ENCODE assay signal across 3 cellular contexts in the genomic region with DNA sequence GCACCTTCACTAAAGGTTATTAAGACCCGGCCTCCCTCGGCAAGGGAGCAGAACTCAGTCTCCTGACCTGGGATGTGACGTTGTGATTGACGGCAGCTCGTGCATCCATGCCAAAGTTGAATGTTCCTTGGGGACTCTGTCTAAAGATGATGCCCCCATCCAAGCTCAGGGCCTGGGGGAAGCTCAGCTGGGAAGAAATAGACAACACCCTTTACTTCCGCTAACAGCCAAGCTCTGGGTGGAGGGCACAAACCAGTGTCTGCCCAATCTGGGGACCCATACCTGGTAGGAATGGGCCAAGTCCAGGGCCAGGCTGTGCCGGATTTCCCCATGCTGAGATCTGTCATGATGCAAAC.
A peak's percentile ranks its signal among the peaks of the same experiment; 100 is the strongest.
TF ChIP-seq lines count a peak whose summit lies in the region.

No MANE protein-coding gene starts in this region.

TF ChIP-seq in HepG2, 621 proteins besides CTCF, POLR2A, EP300 and RAD21:
- TF ChIP-seq ZNF891 (CRISPR knock-in tag; IDR thresholded peaks at IDR 0.05): 0 out of 2 replicates have a peak, but pooled peaks have one; percentile 50
- no peak for TF ChIP-seq SRSF1 (optimal IDR thresholded peaks at IDR 0.05; ENCODE audit: low read depth, low read length)
- 0 out of 2 replicates have a peak, but pooled peaks have one; percentile 30 for TF ChIP-seq TBX2 (CRISPR knock-in tag; IDR thresholded peaks at IDR 0.05; ENCODE audit: borderline replicate concordance)
- no peak for TF ChIP-seq TFDP1 (CRISPR knock-in tag; IDR thresholded peaks at IDR 0.05; ENCODE audit: borderline replicate concordance)
- TF ChIP-seq EHMT2 (IDR thresholded peaks at IDR 0.05; ENCODE audit: borderline replicate concordance, low read depth, low read length): no peak
- no peak for TF ChIP-seq SKIL (CRISPR knock-in tag; IDR thresholded peaks at IDR 0.05; ENCODE audit: borderline replicate concordance)
- TF ChIP-seq CEBPG (CRISPR knock-in tag; IDR thresholded peaks at IDR 0.05): no peak
- TF ChIP-seq PHF20 (CRISPR knock-in tag; IDR thresholded peaks at IDR 0.05): 0 out of 2 replicates have a peak, but pooled peaks have one; percentile 12
TF ChIP-seq in HepG2: peak in this region for 3.

TF ChIP-seq in GM23338, 12 proteins besides CTCF, POLR2A, EP300 and RAD21 (continues in another document):
- TF ChIP-seq EZH2phosphoT487 (IDR thresholded peaks at IDR 0.05; ENCODE audit: unreplicated experiment) (no peak), ZNF331 (CRISPR knock-in tag; IDR thresholded peaks at IDR 0.05; ENCODE audit: low read depth) (no peak), EZH2 (IDR thresholded peaks at IDR 0.05; ENCODE audit: low read depth, unreplicated experiment) (no peak), CREB1 (CRISPR knock-in tag; IDR thresholded peaks at IDR 0.05; ENCODE audit: low read depth) (no peak), REST (IDR thresholded peaks at IDR 0.05; ENCODE audit: unreplicated experiment) (no peak), ZNF114 (CRISPR knock-in tag; IDR thresholded peaks at IDR 0.05) (no peak), JUNB (IDR thresholded peaks at IDR 0.05; ENCODE audit: unreplicated experiment) (no peak), STAT1 (IDR thresholded peaks at IDR 0.05; ENCODE audit: unreplicated experiment) (no peak), POLR2AphosphoS5 (IDR thresholded peaks at IDR 0.05; ENCODE audit: low read depth) (no peak), NANOG (IDR thresholded peaks at IDR 0.05; ENCODE audit: borderline replicate concordance) (no peak)
- TF ChIP-seq, protein P1, sequence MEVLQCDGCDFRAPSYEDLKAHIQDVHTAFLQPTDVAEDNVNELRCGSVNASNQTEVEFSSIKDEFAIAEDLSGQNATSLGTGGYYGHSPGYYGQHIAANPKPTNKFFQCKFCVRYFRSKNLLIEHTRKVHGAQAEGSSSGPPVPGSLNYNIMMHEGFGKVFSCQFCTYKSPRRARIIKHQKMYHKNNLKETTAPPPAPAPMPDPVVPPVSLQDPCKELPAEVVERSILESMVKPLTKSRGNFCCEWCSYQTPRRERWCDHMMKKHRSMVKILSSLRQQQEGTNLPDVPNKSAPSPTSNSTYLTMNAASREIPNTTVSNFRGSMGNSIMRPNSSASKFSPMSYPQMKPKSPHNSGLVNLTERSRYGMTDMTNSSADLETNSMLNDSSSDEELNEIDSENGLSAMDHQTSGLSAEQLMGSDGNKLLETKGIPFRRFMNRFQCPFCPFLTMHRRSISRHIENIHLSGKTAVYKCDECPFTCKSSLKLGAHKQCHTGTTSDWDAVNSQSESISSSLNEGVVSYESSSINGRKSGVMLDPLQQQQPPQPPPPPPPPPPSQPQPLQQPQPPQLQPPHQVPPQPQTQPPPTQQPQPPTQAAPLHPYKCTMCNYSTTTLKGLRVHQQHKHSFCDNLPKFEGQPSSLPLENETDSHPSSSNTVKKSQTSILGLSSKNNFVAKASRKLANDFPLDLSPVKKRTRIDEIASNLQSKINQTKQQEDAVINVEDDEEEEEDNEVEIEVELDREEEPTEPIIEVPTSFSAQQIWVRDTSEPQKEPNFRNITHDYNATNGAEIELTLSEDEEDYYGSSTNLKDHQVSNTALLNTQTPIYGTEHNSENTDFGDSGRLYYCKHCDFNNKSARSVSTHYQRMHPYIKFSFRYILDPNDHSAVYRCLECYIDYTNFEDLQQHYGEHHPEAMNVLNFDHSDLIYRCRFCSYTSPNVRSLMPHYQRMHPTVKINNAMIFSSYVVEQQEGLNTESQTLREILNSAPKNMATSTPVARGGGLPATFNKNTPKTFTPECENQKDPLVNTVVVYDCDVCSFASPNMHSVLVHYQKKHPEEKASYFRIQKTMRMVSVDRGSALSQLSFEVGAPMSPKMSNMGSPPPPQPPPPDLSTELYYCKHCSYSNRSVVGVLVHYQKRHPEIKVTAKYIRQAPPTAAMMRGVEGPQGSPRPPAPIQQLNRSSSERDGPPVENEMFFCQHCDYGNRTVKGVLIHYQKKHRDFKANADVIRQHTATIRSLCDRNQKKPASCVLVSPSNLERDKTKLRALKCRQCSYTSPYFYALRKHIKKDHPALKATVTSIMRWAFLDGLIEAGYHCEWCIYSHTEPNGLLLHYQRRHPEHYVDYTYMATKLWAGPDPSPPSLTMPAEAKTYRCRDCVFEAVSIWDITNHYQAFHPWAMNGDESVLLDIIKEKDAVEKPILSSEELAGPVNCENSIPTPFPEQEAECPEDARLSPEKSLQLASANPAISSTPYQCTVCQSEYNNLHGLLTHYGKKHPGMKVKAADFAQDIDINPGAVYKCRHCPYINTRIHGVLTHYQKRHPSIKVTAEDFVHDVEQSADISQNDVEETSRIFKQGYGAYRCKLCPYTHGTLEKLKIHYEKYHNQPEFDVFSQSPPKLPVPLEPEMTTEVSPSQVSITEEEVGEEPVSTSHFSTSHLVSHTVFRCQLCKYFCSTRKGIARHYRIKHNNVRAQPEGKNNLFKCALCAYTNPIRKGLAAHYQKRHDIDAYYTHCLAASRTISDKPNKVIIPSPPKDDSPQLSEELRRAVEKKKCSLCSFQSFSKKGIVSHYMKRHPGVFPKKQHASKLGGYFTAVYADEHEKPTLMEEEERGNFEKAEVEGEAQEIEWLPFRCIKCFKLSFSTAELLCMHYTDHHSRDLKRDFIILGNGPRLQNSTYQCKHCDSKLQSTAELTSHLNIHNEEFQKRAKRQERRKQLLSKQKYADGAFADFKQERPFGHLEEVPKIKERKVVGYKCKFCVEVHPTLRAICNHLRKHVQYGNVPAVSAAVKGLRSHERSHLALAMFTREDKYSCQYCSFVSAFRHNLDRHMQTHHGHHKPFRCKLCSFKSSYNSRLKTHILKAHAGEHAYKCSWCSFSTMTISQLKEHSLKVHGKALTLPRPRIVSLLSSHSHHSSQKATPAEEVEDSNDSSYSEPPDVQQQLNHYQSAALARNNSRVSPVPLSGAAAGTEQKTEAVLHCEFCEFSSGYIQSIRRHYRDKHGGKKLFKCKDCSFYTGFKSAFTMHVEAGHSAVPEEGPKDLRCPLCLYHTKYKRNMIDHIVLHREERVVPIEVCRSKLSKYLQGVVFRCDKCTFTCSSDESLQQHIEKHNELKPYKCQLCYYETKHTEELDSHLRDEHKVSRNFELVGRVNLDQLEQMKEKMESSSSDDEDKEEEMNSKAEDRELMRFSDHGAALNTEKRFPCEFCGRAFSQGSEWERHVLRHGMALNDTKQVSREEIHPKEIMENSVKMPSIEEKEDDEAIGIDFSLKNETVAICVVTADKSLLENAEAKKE (CRISPR knock-in tag; IDR thresholded peaks at IDR 0.05): no peak

TF ChIP-seq in K562, 482 proteins besides CTCF, POLR2A, EP300 and RAD21 (continues in another document):
- no peak for TF ChIP-seq NFATC3 (IDR thresholded peaks at IDR 0.05)
- no peak for TF ChIP-seq TEAD2 (tag; IDR thresholded peaks at IDR 0.05)
- no peak for TF ChIP-seq ZBTB34 (CRISPR knock-in tag; IDR thresholded peaks at IDR 0.05)
- no peak for TF ChIP-seq LARP7 (IDR thresholded peaks at IDR 0.05)
- no peak for TF ChIP-seq MBD2 (IDR thresholded peaks at IDR 0.05; ENCODE audit: borderline replicate concordance, low read depth)
- TF ChIP-seq CSDE1 (IDR thresholded peaks at IDR 0.05): no peak
- TF ChIP-seq IRF9 (tag; IDR thresholded peaks at IDR 0.05): no peak
- no peak for TF ChIP-seq GABPB2 (CRISPR knock-in tag; conservative IDR thresholded peaks at IDR 0.05)
- no peak for TF ChIP-seq REST (CRISPR knock-in tag; IDR thresholded peaks at IDR 0.05; ENCODE audit: low read depth)
- no peak for TF ChIP-seq ETV6 (IDR thresholded peaks at IDR 0.05; ENCODE audit: borderline replicate concordance in 1 of 2, low read depth in 2 of 2, low read length in 1 of 2)
- TF ChIP-seq ETV6 (CRISPR knock-in tag; IDR thresholded peaks at IDR 0.05; ENCODE audit: borderline replicate concordance): no peak
- no peak for TF ChIP-seq ZNF311 (CRISPR knock-in tag; IDR thresholded peaks at IDR 0.05)
- TF ChIP-seq, protein P2, sequence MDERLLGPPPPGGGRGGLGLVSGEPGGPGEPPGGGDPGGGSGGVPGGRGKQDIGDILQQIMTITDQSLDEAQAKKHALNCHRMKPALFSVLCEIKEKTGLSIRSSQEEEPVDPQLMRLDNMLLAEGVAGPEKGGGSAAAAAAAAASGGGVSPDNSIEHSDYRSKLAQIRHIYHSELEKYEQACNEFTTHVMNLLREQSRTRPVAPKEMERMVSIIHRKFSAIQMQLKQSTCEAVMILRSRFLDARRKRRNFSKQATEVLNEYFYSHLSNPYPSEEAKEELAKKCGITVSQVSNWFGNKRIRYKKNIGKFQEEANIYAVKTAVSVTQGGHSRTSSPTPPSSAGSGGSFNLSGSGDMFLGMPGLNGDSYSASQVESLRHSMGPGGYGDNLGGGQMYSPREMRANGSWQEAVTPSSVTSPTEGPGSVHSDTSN (CRISPR knock-in tag; IDR thresholded peaks at IDR 0.05; ENCODE audit: low read depth): no peak
- TF ChIP-seq, protein P2 (tag; conservative IDR thresholded peaks at IDR 0.05; ENCODE audit: low read depth): no peak
- TF ChIP-seq, protein P3, sequence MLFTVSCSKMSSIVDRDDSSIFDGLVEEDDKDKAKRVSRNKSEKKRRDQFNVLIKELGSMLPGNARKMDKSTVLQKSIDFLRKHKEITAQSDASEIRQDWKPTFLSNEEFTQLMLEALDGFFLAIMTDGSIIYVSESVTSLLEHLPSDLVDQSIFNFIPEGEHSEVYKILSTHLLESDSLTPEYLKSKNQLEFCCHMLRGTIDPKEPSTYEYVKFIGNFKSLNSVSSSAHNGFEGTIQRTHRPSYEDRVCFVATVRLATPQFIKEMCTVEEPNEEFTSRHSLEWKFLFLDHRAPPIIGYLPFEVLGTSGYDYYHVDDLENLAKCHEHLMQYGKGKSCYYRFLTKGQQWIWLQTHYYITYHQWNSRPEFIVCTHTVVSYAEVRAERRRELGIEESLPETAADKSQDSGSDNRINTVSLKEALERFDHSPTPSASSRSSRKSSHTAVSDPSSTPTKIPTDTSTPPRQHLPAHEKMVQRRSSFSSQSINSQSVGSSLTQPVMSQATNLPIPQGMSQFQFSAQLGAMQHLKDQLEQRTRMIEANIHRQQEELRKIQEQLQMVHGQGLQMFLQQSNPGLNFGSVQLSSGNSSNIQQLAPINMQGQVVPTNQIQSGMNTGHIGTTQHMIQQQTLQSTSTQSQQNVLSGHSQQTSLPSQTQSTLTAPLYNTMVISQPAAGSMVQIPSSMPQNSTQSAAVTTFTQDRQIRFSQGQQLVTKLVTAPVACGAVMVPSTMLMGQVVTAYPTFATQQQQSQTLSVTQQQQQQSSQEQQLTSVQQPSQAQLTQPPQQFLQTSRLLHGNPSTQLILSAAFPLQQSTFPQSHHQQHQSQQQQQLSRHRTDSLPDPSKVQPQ (CRISPR knock-in tag; IDR thresholded peaks at IDR 0.05; ENCODE audit: borderline replicate concordance): no peak
- no peak for TF ChIP-seq HMG20A (CRISPR knock-in tag; conservative IDR thresholded peaks at IDR 0.05)
